In the genomic region with DNA sequence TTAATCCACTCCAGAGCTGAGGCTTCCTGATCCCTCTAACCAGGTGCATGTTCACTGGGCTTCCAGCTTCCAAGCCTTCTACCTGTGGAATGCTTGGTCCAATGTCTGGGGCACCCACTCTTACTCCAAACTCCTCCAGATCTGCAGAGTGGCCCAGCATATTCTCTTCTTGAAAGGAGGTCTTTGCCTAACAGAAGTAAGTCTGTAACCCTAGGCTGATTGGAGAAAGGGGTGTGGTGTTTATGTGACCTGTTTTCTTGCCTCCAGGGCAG, we compare ENCODE assay signal across 22 cellular contexts.
DNase-seq lines count a peak whose midpoint lies in the region; ATAC-seq, FAIRE-seq and TF ChIP-seq lines count a peak whose summit lies in the region.
"Had no signal": no experiment of that assay in that cellular context is flagged by ENCODE, and none has a peak within 500 bp of the region (broad histone marks: within the 10 kb centered on the region; RNA-seq: fewer than 3 reads in every experiment).

No MANE protein-coding gene starts in this region.

- no peak for FAIRE-seq in small intestine (lab: Jason Lieb, UNC)
- FAIRE-seq: H1, K562, TTC549 had no signal

- CTCF ChIA-PET in Calu3 (lab: Charles Lee): interaction anchor here (1.1 to 1.7 kb wide), 6 partner anchors 8 to 82 kb away, joined by 3 to 7 read pairs (median 6); no protein-coding TSS in a partner anchor

- H3K9me3 ChIP-seq in RWPE2 (ENCODE audit: severe bottlenecking) (no peaks in the 10 kb centered on the region), liver (ENCODE audit: control insufficient read depth in 4 of 4, low read length in 3 of 4) (no peaks in the 10 kb centered on the region), small intestine (ENCODE audit: control insufficient read depth, low read depth) (no peaks in the 10 kb centered on the region)
- H3K9me3 ChIP-seq: heart left ventricle had no signal

- DNase-seq in Calu3 (no peak), RWPE2 (ENCODE audit: low spot score) (no peak), small intestine (no peak), NCI-H2196 (lab: John Stamatoyannopoulos, UW; ENCODE audit: unreplicated experiment) (no peak)
- DNase-seq in stimulated activated CD4-positive, alpha-beta T cell treated with anti-CD3 and anti-CD28 coated beads, Interleukin-4, amount 100 ng/mL, for 24 hours: no peak
- no peak for DNase-seq in activated effector memory CD4-positive, alpha-beta T cell treated with anti-CD3 and anti-CD28 coated beads, Interleukin-2, amount 50 U/mL, for 16 hours
- DNase-seq: activated CD4-positive, alpha-beta T cell treated with anti-CD3 and anti-CD28 coated beads for 36 hours; activated naive CD4-positive, alpha-beta T cell treated with anti-CD3 and anti-CD28 coated beads, Interleukin-2, amount 10 ng/mL, durations not matched to agents 7 days and 5 days; activated T-cell treated with anti-CD3 and anti-CD28 coated beads, Interleukin-2, amount 50 U/mL, for 48 hours; dorsolateral prefrontal cortex; heart left ventricle; MM.1S; NCI-H2171; NCI-H526; T-cell had no signal

- BruUV-seq in Calu3 (replicated peaks; lab: Mats Ljungman, UMichigan): no TSS peak

- intact Hi-C loops in Calu3 (cut with micrococcal nuclease; ENCODE audit: unreplicated experiment): no loop called here

- no peaks in the 10 kb centered on the region for H3K36me3 ChIP-seq in RWPE2 (ENCODE audit: low read depth)
- no peaks in the 10 kb centered on the region for H3K36me3 ChIP-seq in liver (ENCODE audit: control insufficient read depth in 4 of 4, insufficient read depth in 3 of 4, low read depth in 1 of 4, low read length in 3 of 4)
- no peaks in the 10 kb centered on the region for H3K36me3 ChIP-seq in small intestine (ENCODE audit: control insufficient read depth in 2 of 2, insufficient read depth in 2 of 2, low read length in 2 of 2)
- H3K36me3 ChIP-seq: heart left ventricle had no signal

- H3K4me3 ChIP-seq in RWPE2 (ENCODE audit: severe bottlenecking): no peak overlapping the region
- H3K4me3 ChIP-seq in liver (ENCODE audit: low read depth in 1 of 3, low read length in 3 of 3): no peak overlapping the region
- no peak overlapping the region for H3K4me3 ChIP-seq in small intestine (ENCODE audit: low read depth in 1 of 2, low read length in 2 of 2)
- H3K4me3 ChIP-seq: dorsolateral prefrontal cortex, heart left ventricle, K562 had no signal

- no peaks in the 10 kb centered on the region for H3K9me3 Mint-ChIP-seq in Calu3 (ENCODE audit: low read depth, unreplicated experiment)
- H3K9me3 Mint-ChIP-seq: activated naive CD4-positive, alpha-beta T cell treated with anti-CD3 and anti-CD28 coated beads, Interleukin-2, amount 10 ng/mL, durations not matched to agents 7 days and 5 days; central memory CD8-positive, alpha-beta T cell; T-cell had no signal

- H3K36me3 Mint-ChIP-seq in Calu3 (ENCODE audit: insufficient read depth, unreplicated experiment): peaks cover 6% of the 10 kb centered on the region
- H3K36me3 Mint-ChIP-seq: activated naive CD4-positive, alpha-beta T cell treated with anti-CD3 and anti-CD28 coated beads, Interleukin-2, amount 10 ng/mL, durations not matched to agents 7 days and 5 days; T-cell had no signal

- peaks cover 74% of the 10 kb centered on the region for H3K4me1 Mint-ChIP-seq in Calu3 (ENCODE audit: low read depth, unreplicated experiment)
- H3K4me1 Mint-ChIP-seq: activated naive CD4-positive, alpha-beta T cell treated with anti-CD3 and anti-CD28 coated beads, Interleukin-2, amount 10 ng/mL, durations not matched to agents 7 days and 5 days; central memory CD8-positive, alpha-beta T cell; T-cell had no signal

- peak overlapping the region; percentile 32 for H3K4me3 Mint-ChIP-seq in Calu3 (ENCODE audit: low read depth, unreplicated experiment)
- H3K4me3 Mint-ChIP-seq: activated CD4-positive, alpha-beta T cell treated with anti-CD3 and anti-CD28 coated beads for 36 hours; activated naive CD4-positive, alpha-beta T cell treated with anti-CD3 and anti-CD28 coated beads, Interleukin-2, amount 10 ng/mL, durations not matched to agents 7 days and 5 days; central memory CD8-positive, alpha-beta T cell; T-cell had no signal

- peak overlapping the region; percentile 25 for H3K27ac Mint-ChIP-seq in Calu3 (ENCODE audit: unreplicated experiment)
- H3K27ac Mint-ChIP-seq: activated CD4-positive, alpha-beta T cell treated with anti-CD3 and anti-CD28 coated beads for 36 hours; activated naive CD4-positive, alpha-beta T cell treated with anti-CD3 and anti-CD28 coated beads, Interleukin-2, amount 10 ng/mL, durations not matched to agents 7 days and 5 days; T-cell had no signal

- H3K27me3 ChIP-seq in RWPE2 (ENCODE audit: insufficient read depth, poor library complexity, severe bottlenecking) (no peaks in the 10 kb centered on the region), liver (ENCODE audit: control insufficient read depth in 4 of 4, insufficient read depth in 4 of 4, low read length in 3 of 4) (no peaks in the 10 kb centered on the region), small intestine (ENCODE audit: control insufficient read depth in 2 of 2, insufficient read depth in 2 of 2, low read length in 2 of 2) (peaks cover 0 to 10% of the 10 kb centered on the region in 2 donors)
- H3K27me3 ChIP-seq: dorsolateral prefrontal cortex had no signal

- ATAC-seq in RWPE2 (ENCODE audit: low read depth) (no peak), HG02763 (IDR thresholded peaks at IDR 0.05; ENCODE audit: unreplicated experiment) (no peak)
- ATAC-seq: K562, Right ventricle myocardium inferior, T-cell had no signal

- peaks cover 19% of the 10 kb centered on the region for H3K4me1 ChIP-seq in RWPE2 (ENCODE audit: insufficient read depth, poor library complexity, severe bottlenecking)
- H3K4me1 ChIP-seq in liver (ENCODE audit: control insufficient read depth in 4 of 4, insufficient read depth in 4 of 4, low read length in 3 of 4): peaks cover 17 to 83% (median 71%) of the 10 kb centered on the region in 4 donors
- peaks cover 9 to 10% of the 10 kb centered on the region in 2 donors for H3K4me1 ChIP-seq in small intestine (ENCODE audit: control insufficient read depth in 2 of 2, insufficient read depth in 1 of 2, low read depth in 1 of 2, low read length in 1 of 2)
- H3K4me1 ChIP-seq: heart left ventricle had no signal

- peaks cover 10% of the 10 kb centered on the region for H3K27me3 Mint-ChIP-seq in Calu3 (ENCODE audit: unreplicated experiment)
- H3K27me3 Mint-ChIP-seq: activated CD4-positive, alpha-beta T cell treated with anti-CD3 and anti-CD28 coated beads for 36 hours had no signal

- H3K27ac ChIP-seq in RWPE2 (ENCODE audit: poor library complexity, severe bottlenecking): peak overlapping the region; percentile 59
- peak overlapping the region; percentile 85 to 87 for H3K27ac ChIP-seq in liver (ENCODE audit: low read depth in 1 of 2, low read length in 2 of 2)
- peak overlapping the region; percentile 50 to 79 for H3K27ac ChIP-seq in small intestine (ENCODE audit: low read depth in 1 of 2, low read length in 1 of 2)
- H3K27ac ChIP-seq: heart left ventricle had no signal

- no peak for TF ChIP-seq CTCF in Calu3 (IDR thresholded peaks at IDR 0.05; ENCODE audit: unreplicated experiment)
- TF ChIP-seq CTCF in RWPE2 (IDR thresholded peaks at IDR 0.05; ENCODE audit: poor library complexity, severe bottlenecking): no peak
- TF ChIP-seq CTCF in liver (IDR thresholded peaks at IDR 0.05; ENCODE audit: low read depth, low read length, missing input control): no peak

- no peak for TF ChIP-seq RAD21 in liver (IDR thresholded peaks at IDR 0.05)

- no peak overlapping the region for H3K9ac ChIP-seq in liver (ENCODE audit: low read depth in 1 of 2, low read length in 2 of 2)

TF ChIP-seq in liver, 16 proteins besides CTCF, POLR2A, EP300 and RAD21:
- no peak for TF ChIP-seq RXRA (IDR thresholded peaks at IDR 0.05)
- no peak for TF ChIP-seq TAF1 (conservative IDR thresholded peaks at IDR 0.05)
- TF ChIP-seq JUND (IDR thresholded peaks at IDR 0.05): no peak
